In the genomic region with DNA sequence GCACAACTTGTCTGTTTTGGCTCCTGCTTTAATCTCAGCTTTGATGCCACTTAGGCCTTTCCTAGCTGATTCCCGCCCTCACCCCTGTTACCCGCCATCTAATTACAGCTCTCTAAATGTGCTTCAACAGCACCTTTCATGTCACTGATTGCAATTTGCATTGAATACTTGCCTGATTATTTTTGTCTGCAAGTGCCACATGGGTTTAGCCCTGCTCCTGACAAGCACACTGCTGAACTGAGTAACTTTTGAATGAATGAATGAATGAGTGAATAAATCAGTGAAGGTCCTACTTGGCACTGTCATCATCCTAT, we compare ENCODE assay signal across 8 cellular contexts. TPM values are rescaled to one million over a fixed set of nuclear protein-coding genes. Genes with fewer than 3 reads are reported as not detected.
A peak's percentile ranks its signal among the peaks of the same experiment; 100 is the strongest.
DNase-seq lines count a peak whose midpoint lies in the region; ATAC-seq and TF ChIP-seq lines count a peak whose summit lies in the region.

No MANE protein-coding gene starts in this region.

- H3K27me3 ChIP-seq in heart left ventricle (peaks cover 0 to 5% (median 0%) of the 10 kb centered on the region in 9 donors), left lung (peaks cover 0 to 47% of the 10 kb centered on the region in 2 donors), upper lobe of left lung (no peaks in the 10 kb centered on the region)

- peak overlapping the region; percentile 76 for H3K4me3 Mint-ChIP-seq in activated T-helper 2 cell treated with anti-CD3 and anti-CD28 coated beads, Interferon-gamma antibody, Interleukin-2, Interleukin-4, amounts not matched to agents 10 μg/mL and 5 μg/mL and 100 μg/mL, durations not matched to agents 14 hours and 24 hours and 36 hours (ENCODE audit: low read depth)

- intact Hi-C loops in heart left ventricle (cut with DNase I): loop anchor here in 5 of 10 donors (2.0 to 10.0 kb wide), 5 partner anchors 65 to 1173 kb away; a partner anchor contains a TSS
- intact Hi-C loops in left ventricle myocardium superior (cut with micrococcal nuclease): no loop called here
- intact Hi-C loops in activated T-helper 2 cell treated with anti-CD3 and anti-CD28 coated beads, Interferon-gamma antibody, Interleukin-2, Interleukin-4, amounts not matched to agents 10 μg/mL and 5 μg/mL and 100 μg/mL, durations not matched to agents 14 hours and 24 hours and 36 hours (cut with micrococcal nuclease): loop anchor here (1.0 to 2.0 kb wide), 3 partner anchors 66 to 193 kb away; a partner anchor contains a TSS
- intact Hi-C loops in left lung (cut with DNase I): no loop called here

- peak overlapping the region in 10 of 12 donors; percentile 68 to 92 (median 86) for H3K27ac ChIP-seq in heart left ventricle
- H3K27ac ChIP-seq in left lung: peak overlapping the region; percentile 82 to 91
- H3K27ac ChIP-seq in upper lobe of left lung: peak overlapping the region; percentile 82 to 94 (median 91)

- no peak for TF ChIP-seq EP300 in upper lobe of left lung (IDR thresholded peaks at IDR 0.05)

- no peak overlapping the region for H3K27ac Mint-ChIP-seq in activated T-helper 2 cell treated with anti-CD3 and anti-CD28 coated beads, Interferon-gamma antibody, Interleukin-2, Interleukin-4, amounts not matched to agents 10 μg/mL and 5 μg/mL and 100 μg/mL, durations not matched to agents 14 hours and 24 hours and 36 hours

- ATAC-seq in heart left ventricle (no peak), left ventricle myocardium superior (no peak), left lung (no peak), upper lobe of left lung (ENCODE audit: low FRiP score in 2 of 2) (no peak), HG03378 (IDR thresholded peaks at IDR 0.05; ENCODE audit: unreplicated experiment) (no peak)

- TF ChIP-seq CTCF in heart left ventricle (IDR thresholded peaks at IDR 0.05): no peak
- no peak for TF ChIP-seq CTCF in left lung (IDR thresholded peaks at IDR 0.05)
- no peak for TF ChIP-seq CTCF in upper lobe of left lung (IDR thresholded peaks at IDR 0.05)

- H3K4me1 Mint-ChIP-seq in activated T-helper 2 cell treated with anti-CD3 and anti-CD28 coated beads, Interferon-gamma antibody, Interleukin-2, Interleukin-4, amounts not matched to agents 10 μg/mL and 5 μg/mL and 100 μg/mL, durations not matched to agents 14 hours and 24 hours and 36 hours (ENCODE audit: low read depth): peaks cover 14% of the 10 kb centered on the region

- H3K9me3 ChIP-seq in heart left ventricle (no peaks in the 10 kb centered on the region), left lung (no peaks in the 10 kb centered on the region), upper lobe of left lung (no peaks in the 10 kb centered on the region)

- H3K36me3 ChIP-seq in heart left ventricle (no peaks in the 10 kb centered on the region), left lung (no peaks in the 10 kb centered on the region), upper lobe of left lung (peaks cover 0 to 3% (median 0%) of the 10 kb centered on the region in 4 donors)

- peaks cover 52% of the 10 kb centered on the region for H3K27me3 Mint-ChIP-seq in activated T-helper 2 cell treated with anti-CD3 and anti-CD28 coated beads, Interferon-gamma antibody, Interleukin-2, Interleukin-4, amounts not matched to agents 10 μg/mL and 5 μg/mL and 100 μg/mL, durations not matched to agents 14 hours and 24 hours and 36 hours (ENCODE audit: low read depth)

- no peak for TF ChIP-seq POLR2A in heart left ventricle (IDR thresholded peaks at IDR 0.05)
- TF ChIP-seq POLR2A in upper lobe of left lung (IDR thresholded peaks at IDR 0.05): no peak

- H3K4me3 ChIP-seq in heart left ventricle: peak overlapping the region in 11 of 12 donors; percentile 62 to 88 (median 76)
- peak overlapping the region; percentile 57 to 62 for H3K4me3 ChIP-seq in left lung
- H3K4me3 ChIP-seq in upper lobe of left lung: peak overlapping the region in 3 of 4 donors; percentile 69 to 80 (median 75)

- DNase-seq in heart left ventricle (no peak), left ventricle myocardium superior (no peak), left lung (no peak), upper lobe of left lung (no peak), GOT3 (lab: John Stamatoyannopoulos, UW) (no peak), NCI-H2029 (lab: John Stamatoyannopoulos, UW) (no peak)
- no peak for DNase-seq in activated T-helper 2 cell treated with anti-CD3 and anti-CD28 coated beads, Interferon-gamma antibody, Interleukin-2, Interleukin-4, amounts not matched to agents 10 μg/mL and 5 μg/mL and 100 μg/mL, durations not matched to agents 14 hours and 24 hours and 36 hours (ENCODE audit: low spot score)

- 28 to 64% (median 46%) methylated on average over 2 of the region's 2 CpGs for WGBS in heart left ventricle, 4 donors
- 30 to 40% methylated on average over 2 of the region's 2 CpGs for WGBS in upper lobe of left lung, 2 donors

- H3K4me1 ChIP-seq in heart left ventricle (peaks cover 0 to 40% (median 15%) of the 10 kb centered on the region in 12 donors), left lung (peaks cover 0 to 42% of the 10 kb centered on the region in 2 donors), upper lobe of left lung (peaks cover 15 to 34% (median 22%) of the 10 kb centered on the region in 4 donors)

- H3K9me3 Mint-ChIP-seq in activated T-helper 2 cell treated with anti-CD3 and anti-CD28 coated beads, Interferon-gamma antibody, Interleukin-2, Interleukin-4, amounts not matched to agents 10 μg/mL and 5 μg/mL and 100 μg/mL, durations not matched to agents 14 hours and 24 hours and 36 hours: no peaks in the 10 kb centered on the region

- H3K36me3 Mint-ChIP-seq in activated T-helper 2 cell treated with anti-CD3 and anti-CD28 coated beads, Interferon-gamma antibody, Interleukin-2, Interleukin-4, amounts not matched to agents 10 μg/mL and 5 μg/mL and 100 μg/mL, durations not matched to agents 14 hours and 24 hours and 36 hours (ENCODE audit: low read depth): no peaks in the 10 kb centered on the region

RNA-seq across cellular contexts. Expression of a gene that starts 0.6 kb away (rescaled TPM):
- total RNA-seq in heart left ventricle: 10 to 100 TPM in 1 of 9 donors, 1 to 10 TPM in 8; 3.1 to 11.4 (median 4.1) TPM
- 1 to 10 TPM; 2.9 to 3.5 TPM for polyA plus RNA-seq in heart left ventricle
- 6.0 TPM for total RNA-seq in left ventricle myocardium superior
- 4.0 and 7.5 TPM in 2 replicates for total RNA-seq in activated T-helper 2 cell treated with anti-CD3 and anti-CD28 coated beads, Interferon-gamma antibody, Interleukin-2, Interleukin-4, amounts not matched to agents 10 μg/mL and 5 μg/mL and 100 μg/mL, durations not matched to agents 14 hours and 24 hours and 36 hours
- total RNA-seq in left lung: 10 to 100 TPM; 20.8 to 55.8 TPM
- total RNA-seq in upper lobe of left lung: 10 to 100 TPM; 12.5 to 48.1 (median 19.6) TPM

RNA-seq across cellular contexts. Expression of a gene that starts 56.1 kb away (rescaled TPM):
- total RNA-seq in heart left ventricle (under 1 TPM in 3 of 9 donors, not detected in 6; 0.04 to 0.07 (median 0.06) TPM), left ventricle myocardium superior (0.02 TPM), left lung (100 to 1,000 TPM in 1 of 2 donors, 10 to 100 TPM in 1; 80.2 to 305 TPM), upper lobe of left lung (100 to 1,000 TPM in 3 of 6 donors, 10 to 100 TPM in 3; 39.1 to 190 (median 114) TPM)
- under 1 TPM in 1 of 2 donors, not detected in 1; 0.01 TPM for polyA plus RNA-seq in heart left ventricle
- not detected in 2 replicates for total RNA-seq in activated T-helper 2 cell treated with anti-CD3 and anti-CD28 coated beads, Interferon-gamma antibody, Interleukin-2, Interleukin-4, amounts not matched to agents 10 μg/mL and 5 μg/mL and 100 μg/mL, durations not matched to agents 14 hours and 24 hours and 36 hours

Comparison
In these comparisons a context has a peak if more than half of its experiments do, and no peak if none do; other contexts are left out.
1. RNA of a gene that starts 56.1 kb away (total RNA-seq): 80.2 to 305 TPM in left lung and 39.1 to 190 TPM in upper lobe of left lung; 0.02 TPM in left ventricle myocardium superior (single experiment), 0.04 to 0.07 TPM in heart left ventricle and not detected in activated T-helper 2 cell treated with anti-CD3 and anti-CD28 coated beads, Interferon-gamma antibody, Interleukin-2, Interleukin-4, amounts not matched to agents 10 μg/mL and 5 μg/mL and 100 μg/mL, durations not matched to agents 14 hours and 24 hours and 36 hours; every median in the first group is over 10 times any median in the second.
2. Peak in every context shown above with its lines, with median percentiles within 50 percentile points of each other: H3K27ac ChIP-seq and H3K4me3 ChIP-seq.